Comparison of ENCODE assay signal across 8 cellular contexts in genomic region chr5:172507485-172507884, GRCh38. TPM values are rescaled to one million over a fixed set of nuclear protein-coding genes. Genes with fewer than 3 reads are reported as not detected.
DNase-seq lines count a peak whose midpoint lies in the region; ATAC-seq and TF ChIP-seq lines count a peak whose summit lies in the region.
"Not testable (repeated sequence)": the region's sequence is repeated elsewhere in the genome, so short reads cannot be mapped to it uniquely, and the experiment has no call there.
"Had no signal": no experiment of that assay in that cellular context is flagged by ENCODE, and none has a peak within 500 bp of the region (broad histone marks: within the 10 kb centered on the region; RNA-seq: fewer than 3 reads in every experiment).

No MANE protein-coding gene starts in this region.

- not testable (repeated sequence) for TF ChIP-seq CTCF in RWPE2 (IDR thresholded peaks at IDR 0.05; ENCODE audit: poor library complexity, severe bottlenecking); endodermal cell (conservative IDR thresholded peaks at IDR 0.05); right atrium auricular region (IDR thresholded peaks at IDR 0.05); ovary (IDR thresholded peaks at IDR 0.05); sigmoid colon (IDR thresholded peaks at IDR 0.05); type B pancreatic cell (conservative IDR thresholded peaks at IDR 0.05)

- DNase-seq in RWPE2 (ENCODE audit: low spot score), result peak; percentile 11
- peak; percentile 11 for DNase-seq in activated CD8-positive, alpha-beta memory T cell treated with anti-CD3 and anti-CD28 coated beads for 24 hours
- peak; percentile 7 for DNase-seq in endodermal cell
- peak; percentile 48 for DNase-seq in right atrium auricular region (ENCODE audit: low spot score)
- peak in 4 of 5 donors; percentile 5 to 29 (median 12) for DNase-seq in ovary
- DNase-seq in sigmoid colon, result peak; percentile 34
- DNase-seq in type B pancreatic cell (ENCODE audit: extremely low spot score, unreplicated experiment), result peak; percentile 34

- H3K27ac Mint-ChIP-seq in endodermal cell, type B pancreatic cell: not testable (repeated sequence)

- 71 to 90% methylated on average over 3 to 8 of the region's 8 CpGs for WGBS in endodermal cell (ENCODE audit: insufficient coverage in 1 of 2, insufficient read length in 1 of 2), 2 experiments
- WGBS in ovary, 3 donors, result 84 to 91% (median 91%) methylated on average over 8 of the region's 8 CpGs
- 83 to 93% methylated on average over 8 of the region's 8 CpGs for WGBS in sigmoid colon, 2 donors

- ATAC-seq in RWPE2 (ENCODE audit: low read depth), result not testable (repeated sequence)

- not testable (repeated sequence) for H3K36me3 Mint-ChIP-seq in endodermal cell (ENCODE audit: low read depth); type B pancreatic cell

- H3K27me3 Mint-ChIP-seq in endodermal cell (ENCODE audit: insufficient read depth) (peaks cover 15% of the 10 kb centered on the region), type B pancreatic cell (peaks cover 26% of the 10 kb centered on the region)

- H3K27me3 ChIP-seq in RWPE2 (ENCODE audit: insufficient read depth, poor library complexity, severe bottlenecking); endodermal cell (ENCODE audit: control insufficient read depth, insufficient read depth, low read length, poor library complexity, severe bottlenecking); right atrium auricular region; ovary; sigmoid colon: not testable (repeated sequence)

- not testable (repeated sequence) for H3K27ac ChIP-seq in RWPE2 (ENCODE audit: poor library complexity, severe bottlenecking); endodermal cell (ENCODE audit: low read depth, low read length); right atrium auricular region; ovary; sigmoid colon

- not testable (repeated sequence) for H3K9ac ChIP-seq in endodermal cell (ENCODE audit: extremely low read depth, low read length, poor library complexity, severe bottlenecking)

- H3K9me3 Mint-ChIP-seq in endodermal cell, result peaks cover 16% of the 10 kb centered on the region
- H3K9me3 Mint-ChIP-seq in type B pancreatic cell, result not testable (repeated sequence)

- H3K4me3 ChIP-seq in RWPE2 (ENCODE audit: severe bottlenecking); endodermal cell (ENCODE audit: low read length); right atrium auricular region; ovary; sigmoid colon: not testable (repeated sequence)

- H3K9me3 ChIP-seq in RWPE2 (ENCODE audit: severe bottlenecking); ovary; sigmoid colon: not testable (repeated sequence)
- H3K9me3 ChIP-seq in endodermal cell (ENCODE audit: control insufficient read depth, low read length) (peaks cover 21% of the 10 kb centered on the region), right atrium auricular region (peaks cover 0 to 19% of the 10 kb centered on the region in 2 donors)

- intact Hi-C loops in ovary (cut with DNase I), result loop anchor here in 1 of 4 donors (10.0 kb wide), 1 partner anchor 47 kb away; no protein-coding TSS in a partner anchor
- intact Hi-C loops in sigmoid colon (cut with DNase I), result not testable (repeated sequence)

- TF ChIP-seq EP300 in ovary (IDR thresholded peaks at IDR 0.05); sigmoid colon (IDR thresholded peaks at IDR 0.05): not testable (repeated sequence)

- not testable (repeated sequence) for H3K36me3 ChIP-seq in RWPE2 (ENCODE audit: low read depth); endodermal cell (ENCODE audit: control insufficient read depth, insufficient read depth, low read length); right atrium auricular region; ovary; sigmoid colon

- H3K4me1 ChIP-seq in RWPE2 (ENCODE audit: insufficient read depth, poor library complexity, severe bottlenecking); endodermal cell (ENCODE audit: control insufficient read depth, insufficient read depth, low read length): not testable (repeated sequence)
- H3K4me1 ChIP-seq in right atrium auricular region (peaks cover 0 to 37% of the 10 kb centered on the region in 2 donors), ovary (ENCODE audit: insufficient read depth) (peaks cover 13% of the 10 kb centered on the region), sigmoid colon (peaks cover 0 to 18% (median 5%) of the 10 kb centered on the region in 4 donors)

- not testable (repeated sequence) for H3K4me1 Mint-ChIP-seq in endodermal cell
- H3K4me1 Mint-ChIP-seq in type B pancreatic cell (ENCODE audit: unreplicated experiment), result peaks cover 11% of the 10 kb centered on the region

- H3K4me3 Mint-ChIP-seq in endodermal cell, type B pancreatic cell: not testable (repeated sequence)

- TF ChIP-seq POLR2A in ovary (IDR thresholded peaks at IDR 0.05); sigmoid colon (IDR thresholded peaks at IDR 0.05): not testable (repeated sequence)

RNA-seq across cellular contexts. Expression of gene SH3PXD2B, which starts 53.2 kb away (rescaled TPM):
- total RNA-seq in endodermal cell, result 10 to 100 TPM; 62.2 to 74.9 TPM
- 46.2 TPM for polyA plus RNA-seq in endodermal cell (2013, experiment 1 of 2)
- 45.0 TPM for polyA plus RNA-seq in endodermal cell (2013, experiment 2 of 2)
- total RNA-seq in right atrium auricular region, result 10 to 100 TPM in 1 of 2 donors, 1 to 10 TPM in 1; 7.2 to 13.9 TPM
- 10 to 100 TPM; 13.0 to 71.8 (median 61.1) TPM for total RNA-seq in ovary
- 10 to 100 TPM; 16.6 to 49.9 TPM for polyA plus RNA-seq in ovary
- 10 to 100 TPM; 19.3 to 45.7 (median 20.9) TPM for total RNA-seq in sigmoid colon
- polyA plus RNA-seq in sigmoid colon, result 1 to 10 TPM; 3.6 to 9.2 (median 3.9) TPM
- 38.4 and 52.3 TPM in 2 replicates for total RNA-seq in type B pancreatic cell (ENCODE audit: low replicate concordance)
- polyA plus RNA-seq: CD4-positive, alpha-beta memory T cell had no signal
